30 cellular contexts compared by ENCODE assay signal in genomic region chr7:159229683-159230475, GRCh38.
"Had no signal": no experiment of that assay in that cellular context is flagged by ENCODE, and none has a peak within 500 bp of the region (broad histone marks: within the 10 kb centered on the region; RNA-seq: fewer than 3 reads in every experiment).

No MANE protein-coding gene starts in this region.

- H3K4me2 ChIP-seq: neural progenitor cell, smooth muscle cell had no signal

- H3K27ac ChIP-seq: neural progenitor cell, neutrophil, pancreas, psoas muscle, skin epidermis, spleen, thoracic aorta, thyroid gland, tibial nerve, upper lobe of left lung, vagina had no signal

- H3K9ac ChIP-seq: neural progenitor cell had no signal

- H3K36me3 ChIP-seq: neural progenitor cell, neutrophil, pancreas, spleen, thoracic aorta, thyroid gland, tibial nerve, upper lobe of left lung, vagina had no signal

- H2AFZ ChIP-seq: neural progenitor cell had no signal

- H3K4me1 ChIP-seq: pancreas, psoas muscle, spleen, thyroid gland, tibial nerve, upper lobe of left lung had no signal

- H3K27me3 ChIP-seq: neural progenitor cell, neutrophil, pancreas, thyroid gland, tibial nerve, upper lobe of left lung, vagina had no signal

- H3K4me3 ChIP-seq: neural progenitor cell, pancreas, psoas muscle, skin epidermis, smooth muscle cell, spleen, thoracic aorta, thyroid gland, tibial nerve, upper lobe of left lung, vagina had no signal

- FAIRE-seq: pancreas, urothelium cell line had no signal

- H3K9me3 ChIP-seq: neutrophil, pancreas, psoas muscle, spleen, thoracic aorta, thyroid gland, tibial nerve, upper lobe of left lung, vagina had no signal

- ATAC-seq: naive thymus-derived CD8-positive, alpha-beta T cell; natural killer cell treated with Interleukin-12 subunit alpha and Interleukin-12 subunit beta and Interleukin-15 and Interleukin-18, amount 100 ng/mL, for 72 hours; pancreas; psoas muscle; right cardiac atrium; sciatic nerve; stimulated activated memory B cell treated with anti-CD40 and anti-IgM and Interleukin-4, amounts not matched to agents 10 μg/mL and 1 μg/mL and 100 μg/mL, for 72 hours; stimulated activated naive CD8-positive, alpha-beta T cell treated with anti-CD3 and anti-CD28 coated beads, Interleukin-15, amount 100 ng/mL, for 72 hours; stimulated activated naive CD8-positive, alpha-beta T cell treated with anti-CD3 and anti-CD28 coated beads, Interleukin-15, Interleukin-2, amounts not matched to agents 100 U/mL and 50 U/mL, for 24 hours had no signal

- DNase-seq: naive B cell; naive thymus-derived CD8-positive, alpha-beta T cell; nephron progenitor cell; posterior cingulate gyrus; psoas muscle; right cardiac atrium; spleen; stimulated activated CD4-positive, alpha-beta T cell treated with anti-CD3 and anti-CD28 coated beads, Interleukin-12 subunit alpha, Interleukin-12 subunit beta, amount 100 ng/mL, for 4 hours; stimulated activated CD4-positive, alpha-beta T cell treated with anti-CD3 and anti-CD28 coated beads, Interleukin-1b, Interleukin-23, amount 100 ng/mL, for 48 hours; stimulated activated CD4-positive, alpha-beta T cell treated with anti-CD3 and anti-CD28 coated beads, Interleukin-4, amount 100 ng/mL, for 1 hour; stimulated activated CD4-positive, alpha-beta T cell treated with anti-CD3 and anti-CD28 coated beads, Interleukin-4, amount 100 ng/mL, for 4 hours; stimulated activated CD8-positive, alpha-beta memory T cell treated with anti-CD3 and anti-CD28 coated beads, Interleukin-4, amount 100 ng/mL, for 48 hours; stimulated activated naive CD4-positive, alpha-beta T cell; stimulated activated naive CD8-positive, alpha-beta T cell treated with anti-CD3 and anti-CD28 coated beads, Interleukin-15, amount 100 ng/mL, for 72 hours; stimulated activated naive CD8-positive, alpha-beta T cell treated with anti-CD3 and anti-CD28 coated beads, Interleukin-15, Interleukin-2, amounts not matched to agents 100 U/mL and 50 U/mL, for 24 hours; thyroid gland; trophoblast cell; upper lobe of left lung had no signal
